Comparison of ENCODE assay signal across 10 cellular contexts in genomic region chr6:165660881-165661415, GRCh38. TPM values are rescaled to one million over a fixed set of nuclear protein-coding genes. Genes with fewer than 3 reads are reported as not detected.
DNase-seq lines count a peak whose midpoint lies in the region; ATAC-seq and TF ChIP-seq lines count a peak whose summit lies in the region.
"Had no signal": no experiment of that assay in that cellular context is flagged by ENCODE, and none has a peak within 500 bp of the region (broad histone marks: within the 10 kb centered on the region; RNA-seq: fewer than 3 reads in every experiment).

No MANE protein-coding gene starts in this region.

- H3K4me3 Mint-ChIP-seq in neural progenitor cell = peak overlapping the region; percentile 91
- H3K4me3 Mint-ChIP-seq: natural killer cell had no signal

- peak overlapping the region; percentile 21 to 98 (median 88) for H3K27ac ChIP-seq in heart left ventricle
- peak overlapping the region in 3 of 4 donors; percentile 56 to 73 (median 67) for H3K27ac ChIP-seq in esophagus muscularis mucosa (replicated peaks in 1 of 4)
- no peak overlapping the region for H3K27ac ChIP-seq in neural progenitor cell
- peak overlapping the region; percentile 66 to 81 for H3K27ac ChIP-seq in uterus

- peak overlapping the region; percentile 94 for H2AFZ ChIP-seq in neural progenitor cell (replicated peaks)

- no peak for TF ChIP-seq POLR2A in heart left ventricle (IDR thresholded peaks at IDR 0.05)
- no peak for TF ChIP-seq POLR2A in esophagus muscularis mucosa (IDR thresholded peaks at IDR 0.05; ENCODE audit: low read depth)
- no peak for TF ChIP-seq POLR2A in uterus (IDR thresholded peaks at IDR 0.05)

- H3K27me3 ChIP-seq in heart left ventricle (peaks cover 0 to 42% (median 12%) of the 10 kb centered on the region in 9 donors), esophagus muscularis mucosa (peaks cover 0 to 73% (median 42%) of the 10 kb centered on the region in 4 donors), neural progenitor cell (peaks cover 82% of the 10 kb centered on the region), uterus (peaks cover 8 to 18% of the 10 kb centered on the region in 2 donors)

- H3F3A ChIP-seq in neural progenitor cell (ENCODE audit: low read depth) = peaks cover 28% of the 10 kb centered on the region

- peaks cover 27% of the 10 kb centered on the region for H3K4me1 Mint-ChIP-seq in neural progenitor cell
- H3K4me1 Mint-ChIP-seq: natural killer cell had no signal

- H3K9me3 ChIP-seq in heart left ventricle = no peaks in the 10 kb centered on the region
- H3K9me3 ChIP-seq in esophagus muscularis mucosa = no peaks in the 10 kb centered on the region
- H3K9me3 ChIP-seq in neural progenitor cell (ENCODE audit: low read depth) = no peaks in the 10 kb centered on the region
- H3K9me3 ChIP-seq in uterus = no peaks in the 10 kb centered on the region

- TF ChIP-seq CTCF in heart left ventricle (IDR thresholded peaks at IDR 0.05) = no peak
- TF ChIP-seq CTCF in esophagus muscularis mucosa (IDR thresholded peaks at IDR 0.05) = no peak
- TF ChIP-seq CTCF in neural progenitor cell (IDR thresholded peaks at IDR 0.05) = no peak
- TF ChIP-seq CTCF in uterus (IDR thresholded peaks at IDR 0.05) = no peak

- intact Hi-C loops in heart left ventricle (cut with DNase I) = loop anchor here in 9 of 10 donors (2.0 to 10.0 kb wide), 11 partner anchors 44 to 224 kb away; no protein-coding TSS in a partner anchor
- intact Hi-C loops in Right ventricle myocardium inferior (cut with DNase I) = loop anchor here (5.0 kb wide), 5 partner anchors 44 to 186 kb away; no protein-coding TSS in a partner anchor
- intact Hi-C loops in esophagus muscularis mucosa (cut with DNase I) = no loop called here
- intact Hi-C loops in uterus (cut with DNase I; ENCODE audit: low total_unique reads) = no loop called here

- H3K4me1 ChIP-seq in heart left ventricle (peaks cover 0 to 48% (median 20%) of the 10 kb centered on the region in 12 donors), esophagus muscularis mucosa (peaks cover 21 to 50% (median 49%) of the 10 kb centered on the region in 4 donors), neural progenitor cell (peaks cover 23% of the 10 kb centered on the region), uterus (peaks cover 0 to 9% of the 10 kb centered on the region in 2 donors)

- ATAC-seq in heart left ventricle (peak in 1 of 4 donors; percentile 1), Right ventricle myocardium inferior (no peak)
- ATAC-seq: natural killer cell had no signal

- no peaks in the 10 kb centered on the region for H3K9me3 Mint-ChIP-seq in neural progenitor cell
- H3K9me3 Mint-ChIP-seq: natural killer cell had no signal

- no peak overlapping the region for H3K9ac ChIP-seq in neural progenitor cell

- DNase-seq in heart left ventricle (peak in 3 of 5 donors; percentile 48 to 69 (median 56)), Right ventricle myocardium inferior (ENCODE audit: missing footprints) (no peak), esophagus muscularis mucosa (ENCODE audit: extremely low spot score) (peak; percentile 78), neural progenitor cell (ENCODE audit: low spot score) (peak; percentile 40), uterus (no peak), NCI-H1694 treated with DMSO at 0.1 percent for 48 hours (lab: John Stamatoyannopoulos, UW) (no peak), inferior parietal cortex (ENCODE audit: extremely low spot score) (no peak), iPS-NIHi11 (ENCODE audit: low spot score) (no peak)
- DNase-seq: C1 segment of cervical spinal cord, natural killer cell had no signal

- no peak overlapping the region for H3K27ac Mint-ChIP-seq in neural progenitor cell
- H3K27ac Mint-ChIP-seq: natural killer cell had no signal

- peak overlapping the region; percentile 97 for H3K4me2 ChIP-seq in neural progenitor cell

- peak overlapping the region; percentile 36 to 93 (median 80) for H3K4me3 ChIP-seq in heart left ventricle
- peak overlapping the region; percentile 62 to 69 (median 67) for H3K4me3 ChIP-seq in esophagus muscularis mucosa
- peak overlapping the region; percentile 91 for H3K4me3 ChIP-seq in neural progenitor cell
- peak overlapping the region; percentile 57 to 58 for H3K4me3 ChIP-seq in uterus

- H4K20me1 ChIP-seq in neural progenitor cell (ENCODE audit: low read depth) = peaks cover 26% of the 10 kb centered on the region

- H3K36me3 Mint-ChIP-seq in neural progenitor cell = peaks cover 4% of the 10 kb centered on the region
- H3K36me3 Mint-ChIP-seq: natural killer cell had no signal

- no peak for TF ChIP-seq EP300 in esophagus muscularis mucosa (IDR thresholded peaks at IDR 0.05)

- H3K79me2 ChIP-seq in neural progenitor cell (ENCODE audit: low read depth) = peaks cover 35% of the 10 kb centered on the region

- peaks cover 28% of the 10 kb centered on the region for H3K27me3 Mint-ChIP-seq in neural progenitor cell (ENCODE audit: insufficient read depth, low read depth)

- H3K36me3 ChIP-seq in heart left ventricle (no peaks in the 10 kb centered on the region), esophagus muscularis mucosa (no peaks in the 10 kb centered on the region), neural progenitor cell (no peaks in the 10 kb centered on the region), uterus (no peaks in the 10 kb centered on the region)

- WGBS in heart left ventricle, 4 donors = 0 to 1% (median 1%) methylated on average over 43 to 49 of the region's 49 CpGs
- WGBS in esophagus muscularis mucosa = under 1% methylated on average over 48 of the region's 49 CpGs

RNA-seq across cellular contexts. Expression of gene PDE10A, which starts 2.1 kb away (rescaled TPM):
- total RNA-seq in heart left ventricle = 10 to 100 TPM in 8 of 9 donors, 1 to 10 TPM in 1; 8.6 to 22.4 (median 12.8) TPM
- polyA plus RNA-seq in heart left ventricle = 10 to 100 TPM in 1 of 2 donors, 1 to 10 TPM in 1; 4.2 to 17.7 TPM
- total RNA-seq in Right ventricle myocardium inferior = 15.7 TPM
- 1 to 10 TPM; 2.9 to 8.8 (median 3.9) TPM for total RNA-seq in esophagus muscularis mucosa
- total RNA-seq in neural progenitor cell (ENCODE audit: low replicate concordance) = 11.9 and 17.3 TPM in 2 replicates
- 10 to 100 TPM; 13.0 to 73.5 (median 36.4) TPM for total RNA-seq in uterus
- total RNA-seq: natural killer cell had no signal

Comparison
In these comparisons a context has a peak if more than half of its experiments do, and no peak if none do; other contexts are left out.
1. DNase-seq: peak in heart left ventricle (3 of 5), esophagus muscularis mucosa (single experiment) and neural progenitor cell (single experiment); none in Right ventricle myocardium inferior (single experiment), uterus (0 of 2), NCI-H1694 treated with DMSO at 0.1 percent for 48 hours (single experiment), inferior parietal cortex (single experiment) and iPS-NIHi11 (single experiment).
2. intact Hi-C loops: an anchor here in heart left ventricle (2.0 to 10.0 kb wide) and Right ventricle myocardium inferior (5.0 kb wide); none called in esophagus muscularis mucosa and uterus.
3. Peak in every context shown above with its lines, with median percentiles within 50 percentile points of each other: H3K4me3 ChIP-seq.